Comparison of ENCODE assay signal across 22 cellular contexts in genomic region chr5:76177974-76178373, GRCh38.
"Had no signal": no experiment of that assay in that cellular context is flagged by ENCODE, and none has a peak within 500 bp of the region (broad histone marks: within the 10 kb centered on the region; RNA-seq: fewer than 3 reads in every experiment).

No MANE protein-coding gene starts in this region.

- H3K4me3 Mint-ChIP-seq: activated naive CD8-positive, alpha-beta T cell; activated T-helper 1 cell treated with anti-CD3 and anti-CD28 coated beads, Interleukin-12 subunit alpha, Interleukin-12 subunit beta, Interleukin-2, Interleukin-4 antibody, amounts not matched to agents 30 ng/mL and 10 ng/mL and 1 ng/mL, durations not matched to agents 14 hours and 24 hours and 36 hours; brain; central memory CD8-positive, alpha-beta T cell; T-helper 17 cell; WTC11 had no signal

- H3K9me3 Mint-ChIP-seq: central memory CD8-positive, alpha-beta T cell had no signal

- DNase-seq: activated CD4-positive, alpha-beta T cell treated with anti-CD3 and anti-CD28 coated beads, Interleukin-2, amount 50 U/mL, for 1 hour; activated CD4-positive, CD25-positive, alpha-beta regulatory T cell treated with anti-CD3 and anti-CD28 coated beads, Interleukin-2, amount 50 U/mL, for 72 hours; activated CD8-positive, alpha-beta memory T cell treated with anti-CD3 and anti-CD28 coated beads, Interleukin-2, amount 50 U/mL, for 4 hours; activated effector memory CD4-positive, alpha-beta T cell treated with anti-CD3 and anti-CD28 coated beads, Interleukin-2, amount 50 U/mL, for 16 hours; activated naive CD4-positive, alpha-beta T cell treated with Interleukin-2 at 50 U/mL for 16 hours; amygdala; MM.1S; NCI-H1092; NCI-H1417; NCI-H1930; NCI-H2171; NCI-H226; NCI-H526; NCI-H82; SIG-M5; T-helper 17 cell; T-helper 9 cell had no signal

- ATAC-seq: T-helper 17 cell, WTC11 had no signal

- H3K27ac Mint-ChIP-seq: activated naive CD8-positive, alpha-beta T cell; activated T-helper 1 cell treated with anti-CD3 and anti-CD28 coated beads, Interleukin-12 subunit alpha, Interleukin-12 subunit beta, Interleukin-2, Interleukin-4 antibody, amounts not matched to agents 30 ng/mL and 10 ng/mL and 1 ng/mL, durations not matched to agents 14 hours and 24 hours and 36 hours; brain; T-helper 17 cell; WTC11 had no signal

- H3K27me3 Mint-ChIP-seq: brain; central memory CD8-positive, alpha-beta T cell; T-helper 17 cell had no signal

- H3K36me3 Mint-ChIP-seq: activated naive CD8-positive, alpha-beta T cell; brain; WTC11 had no signal
